14 cellular contexts compared by ENCODE assay signal in genomic region chr6:3991941-3992340, GRCh38.
DNase-seq lines count a peak whose midpoint lies in the region; ATAC-seq and TF ChIP-seq lines count a peak whose summit lies in the region.
"Had no signal": no experiment of that assay in that cellular context is flagged by ENCODE, and none has a peak within 500 bp of the region (broad histone marks: within the 10 kb centered on the region; RNA-seq: fewer than 3 reads in every experiment).

No MANE protein-coding gene starts in this region.

- H3K9me3 Mint-ChIP-seq in activated CD4-positive, alpha-beta T cell treated with anti-CD3 and anti-CD28 coated beads, Interleukin-2, amount 10 ng/mL, durations not matched to agents 24 days and 14 days, result no peaks in the 10 kb centered on the region
- H3K9me3 Mint-ChIP-seq in activated CD4-positive, alpha-beta T cell treated with anti-CD3 and anti-CD28 coated beads for 36 hours (ENCODE audit: low read depth), result no peaks in the 10 kb centered on the region
- H3K9me3 Mint-ChIP-seq in endodermal cell, result no peaks in the 10 kb centered on the region
- H3K9me3 Mint-ChIP-seq: CD8-positive, alpha-beta T cell had no signal

- H3K27me3 ChIP-seq in endodermal cell (ENCODE audit: control insufficient read depth, insufficient read depth, low read length, poor library complexity, severe bottlenecking) (no peaks in the 10 kb centered on the region), parathyroid adenoma (ENCODE audit: control insufficient read depth, insufficient read depth, low read length) (no peaks in the 10 kb centered on the region)

- H3K9me3 ChIP-seq in endodermal cell (ENCODE audit: control insufficient read depth, low read length) (no peaks in the 10 kb centered on the region), parathyroid adenoma (ENCODE audit: control insufficient read depth, low read length) (no peaks in the 10 kb centered on the region)
- H3K9me3 ChIP-seq: Caco-2, HAP-1 had no signal

- H3K79me2 ChIP-seq in parathyroid adenoma, result no peaks in the 10 kb centered on the region

- intact Hi-C loops in activated CD4-positive, alpha-beta T cell treated with anti-CD3 and anti-CD28 coated beads, Interleukin-2, amount 10 ng/mL, durations not matched to agents 24 days and 14 days (cut with micrococcal nuclease), result loop anchor here (1.0 kb wide), 1 partner anchor 250 kb away; no protein-coding TSS in a partner anchor
- intact Hi-C loops in activated CD4-positive, alpha-beta T cell treated with anti-CD3 and anti-CD28 coated beads for 36 hours (cut with DNase I, micrococcal nuclease), result loop anchor here (1.0 kb wide), 2 partner anchors 244 to 250 kb away; no protein-coding TSS in a partner anchor

- no peak for ATAC-seq in activated CD4-positive, alpha-beta T cell treated with anti-CD3 and anti-CD28 coated beads for 36 hours
- ATAC-seq: CD8-positive, alpha-beta T cell; HepG2 had no signal

- peak; percentile 18 for DNase-seq in activated CD4-positive, alpha-beta T cell treated with anti-CD3 and anti-CD28 coated beads, Interleukin-2, amount 10 ng/mL, durations not matched to agents 24 days and 14 days
- no peak for DNase-seq in activated CD4-positive, alpha-beta T cell treated with anti-CD3 and anti-CD28 coated beads for 36 hours
- DNase-seq in endodermal cell (peak; percentile 46), iPS-NIHi11 (ENCODE audit: low spot score) (no peak), hepatic stellate cell (ENCODE audit: low spot score) (no peak), COR-L47 (lab: John Stamatoyannopoulos, UW) (no peak)
- DNase-seq: CD8-positive, alpha-beta T cell; GF-D8 had no signal

- H3K4me1 ChIP-seq in endodermal cell (ENCODE audit: control insufficient read depth, insufficient read depth, low read length), result peaks cover 6% of the 10 kb centered on the region
- H3K4me1 ChIP-seq in parathyroid adenoma, result peaks cover 4% of the 10 kb centered on the region

- H3K4me1 Mint-ChIP-seq in activated CD4-positive, alpha-beta T cell treated with anti-CD3 and anti-CD28 coated beads, Interleukin-2, amount 10 ng/mL, durations not matched to agents 24 days and 14 days, result peaks cover 10% of the 10 kb centered on the region
- peaks cover 8% of the 10 kb centered on the region for H3K4me1 Mint-ChIP-seq in activated CD4-positive, alpha-beta T cell treated with anti-CD3 and anti-CD28 coated beads for 36 hours
- peaks cover 38% of the 10 kb centered on the region for H3K4me1 Mint-ChIP-seq in endodermal cell

- no peak overlapping the region for H3K4me3 Mint-ChIP-seq in activated CD4-positive, alpha-beta T cell treated with anti-CD3 and anti-CD28 coated beads, Interleukin-2, amount 10 ng/mL, durations not matched to agents 24 days and 14 days
- H3K4me3 Mint-ChIP-seq in activated CD4-positive, alpha-beta T cell treated with anti-CD3 and anti-CD28 coated beads for 36 hours, result no peak overlapping the region
- no peak overlapping the region for H3K4me3 Mint-ChIP-seq in endodermal cell
- H3K4me3 Mint-ChIP-seq: CD14-positive monocyte; CD8-positive, alpha-beta T cell had no signal

- POLR2A ChIA-PET in activated CD4-positive, alpha-beta T cell treated with anti-CD3 and anti-CD28 coated beads for 36 hours (lab: Charles Lee), result interaction anchor here (0.6 kb wide), 1 partner anchor 242 kb away, joined by 3 read pairs; no protein-coding TSS in a partner anchor

- H3K27ac ChIP-seq in endodermal cell (ENCODE audit: low read depth, low read length) (no peak overlapping the region), parathyroid adenoma (no peak overlapping the region)
- H3K27ac ChIP-seq: 22Rv1 had no signal

- peak overlapping the region; percentile 42 for H3K4me3 ChIP-seq in endodermal cell (ENCODE audit: low read length)
- H3K4me3 ChIP-seq in parathyroid adenoma (ENCODE audit: low read depth, low read length), result no peak overlapping the region
- H3K4me3 ChIP-seq: HAP-1 had no signal

- no peak for TF ChIP-seq CTCF in endodermal cell (conservative IDR thresholded peaks at IDR 0.05)
- no peak for TF ChIP-seq CTCF in parathyroid adenoma (IDR thresholded peaks at IDR 0.05)

- no peaks in the 10 kb centered on the region for H3K36me3 ChIP-seq in endodermal cell (ENCODE audit: control insufficient read depth, insufficient read depth, low read length)
- no peaks in the 10 kb centered on the region for H3K36me3 ChIP-seq in parathyroid adenoma (ENCODE audit: control insufficient read depth, insufficient read depth, low read length)
- H3K36me3 ChIP-seq: HAP-1 had no signal

- H3K36me3 Mint-ChIP-seq in activated CD4-positive, alpha-beta T cell treated with anti-CD3 and anti-CD28 coated beads, Interleukin-2, amount 10 ng/mL, durations not matched to agents 24 days and 14 days (ENCODE audit: low read depth), result peaks cover 4% of the 10 kb centered on the region
- no peaks in the 10 kb centered on the region for H3K36me3 Mint-ChIP-seq in activated CD4-positive, alpha-beta T cell treated with anti-CD3 and anti-CD28 coated beads for 36 hours (ENCODE audit: low read depth)
- peaks cover 2% of the 10 kb centered on the region for H3K36me3 Mint-ChIP-seq in endodermal cell (ENCODE audit: low read depth)

- H3K4me2 ChIP-seq in parathyroid adenoma (ENCODE audit: low read length), result peak overlapping the region; percentile 26

- WGBS in endodermal cell (ENCODE audit: insufficient coverage in 1 of 2, insufficient read length in 1 of 2), 2 experiments, result 61 to 77% methylated on average over 4 of the region's 4 CpGs

- H2AFZ ChIP-seq in parathyroid adenoma, result no peak overlapping the region

- no peaks in the 10 kb centered on the region for H3K27me3 Mint-ChIP-seq in activated CD4-positive, alpha-beta T cell treated with anti-CD3 and anti-CD28 coated beads, Interleukin-2, amount 10 ng/mL, durations not matched to agents 24 days and 14 days
- H3K27me3 Mint-ChIP-seq in activated CD4-positive, alpha-beta T cell treated with anti-CD3 and anti-CD28 coated beads for 36 hours, result no peaks in the 10 kb centered on the region
- H3K27me3 Mint-ChIP-seq in endodermal cell (ENCODE audit: insufficient read depth), result no peaks in the 10 kb centered on the region

- CTCF ChIA-PET in activated CD4-positive, alpha-beta T cell treated with anti-CD3 and anti-CD28 coated beads for 36 hours (lab: Charles Lee), result interaction anchor here (0.5 to 2.1 kb wide), 6 partner anchors 10 to 246 kb away, joined by 3 to 5 read pairs (median 4); no protein-coding TSS in a partner anchor

- no peak overlapping the region for H3K27ac Mint-ChIP-seq in activated CD4-positive, alpha-beta T cell treated with anti-CD3 and anti-CD28 coated beads, Interleukin-2, amount 10 ng/mL, durations not matched to agents 24 days and 14 days
- no peak overlapping the region for H3K27ac Mint-ChIP-seq in activated CD4-positive, alpha-beta T cell treated with anti-CD3 and anti-CD28 coated beads for 36 hours
- H3K27ac Mint-ChIP-seq in endodermal cell, result no peak overlapping the region
- H3K27ac Mint-ChIP-seq: CD14-positive monocyte had no signal

- H3K9ac ChIP-seq in endodermal cell (ENCODE audit: extremely low read depth, low read length, poor library complexity, severe bottlenecking) (no peak overlapping the region), parathyroid adenoma (no peak overlapping the region)

Comparison
In these comparisons a context has a peak if more than half of its experiments do, and no peak if none do; other contexts are left out.
1. DNase-seq: peak in activated CD4-positive, alpha-beta T cell treated with anti-CD3 and anti-CD28 coated beads, Interleukin-2, amount 10 ng/mL, durations not matched to agents 24 days and 14 days (single experiment) and endodermal cell (single experiment); none in activated CD4-positive, alpha-beta T cell treated with anti-CD3 and anti-CD28 coated beads for 36 hours (single experiment), iPS-NIHi11 (single experiment), hepatic stellate cell (single experiment) and COR-L47 (single experiment).